In the genomic region with DNA sequence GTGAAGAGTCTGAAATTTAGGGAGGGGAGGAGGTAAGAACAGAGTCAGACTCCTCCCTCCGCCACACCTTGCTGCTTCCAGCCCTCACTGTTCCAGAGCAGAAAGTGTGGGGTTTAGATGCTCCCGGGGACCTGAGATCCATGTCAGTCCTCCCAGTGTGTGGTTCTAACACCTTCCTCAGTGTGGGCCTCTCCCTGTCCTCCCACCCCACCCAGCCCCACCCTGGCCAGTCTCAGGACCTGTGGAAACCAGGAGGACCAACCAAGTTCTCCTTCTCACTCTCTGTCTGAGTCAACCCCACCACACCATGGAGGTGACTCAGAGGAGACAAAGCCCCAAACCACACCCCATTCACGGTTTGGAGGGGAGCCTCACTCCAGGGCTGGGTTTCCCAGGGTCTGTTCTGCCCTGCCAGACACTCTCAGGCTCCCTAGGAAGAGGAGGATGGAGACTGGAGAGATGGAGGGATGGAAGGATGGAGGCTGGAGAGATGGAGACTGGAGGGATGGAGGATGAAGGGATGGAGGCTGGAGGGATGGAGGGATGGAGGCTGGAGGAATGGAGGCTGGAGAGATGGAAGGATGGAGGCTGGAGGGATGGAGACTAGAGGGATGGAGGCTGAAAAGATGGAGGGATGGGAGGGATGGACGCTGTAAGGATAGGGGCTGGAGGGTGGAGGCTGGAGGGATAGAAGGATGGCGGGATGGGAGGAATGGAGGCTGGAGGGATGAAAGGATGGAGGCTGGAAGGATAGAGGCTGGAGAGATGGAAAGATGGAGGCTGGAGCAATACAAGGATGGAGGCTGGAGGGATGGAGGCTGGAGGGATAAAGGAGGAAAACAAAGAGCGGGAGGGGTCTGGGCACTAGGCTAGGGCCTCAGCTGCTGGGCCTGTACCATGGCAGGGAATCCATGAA, we compare ENCODE assay signal across 8 cellular contexts.
DNase-seq lines count a peak whose midpoint lies in the region; ATAC-seq, FAIRE-seq and TF ChIP-seq lines count a peak whose summit lies in the region.

No MANE protein-coding gene starts in this region.

- H3K4me2 ChIP-seq in astrocyte (ENCODE audit: low read length): peak overlapping the region; percentile 8

- no peak overlapping the region for H3K4me3 ChIP-seq in astrocyte (ENCODE audit: insufficient read depth, low read depth, low read length)
- no peak overlapping the region for H3K4me3 ChIP-seq in gastrocnemius medialis
- H3K4me3 ChIP-seq in colonic mucosa: no peak overlapping the region

- H3K9me3 Mint-ChIP-seq in HFFc6 (no peaks in the 10 kb centered on the region), astrocyte (ENCODE audit: unreplicated experiment) (peaks cover 3% of the 10 kb centered on the region), type B pancreatic cell (no peaks in the 10 kb centered on the region)

- no peaks in the 10 kb centered on the region for H3K36me3 Mint-ChIP-seq in HFFc6 (ENCODE audit: low read depth)
- H3K36me3 Mint-ChIP-seq in astrocyte (ENCODE audit: low read depth, unreplicated experiment): no peaks in the 10 kb centered on the region
- H3K36me3 Mint-ChIP-seq in type B pancreatic cell: no peaks in the 10 kb centered on the region

- TF ChIP-seq POLR2A in GM10847 (IDR thresholded peaks at IDR 0.05; ENCODE audit: extremely low read depth, insufficient read length) (peak; percentile 16), gastrocnemius medialis (IDR thresholded peaks at IDR 0.05) (no peak)

- no peak overlapping the region for H2AFZ ChIP-seq in astrocyte (ENCODE audit: low read depth, low read length)

- H3K4me1 ChIP-seq in astrocyte (ENCODE audit: insufficient read depth, low read length): peaks cover 41% of the 10 kb centered on the region
- no peaks in the 10 kb centered on the region for H3K4me1 ChIP-seq in gastrocnemius medialis
- H3K4me1 ChIP-seq in colonic mucosa: no peaks in the 10 kb centered on the region

- H3K9me3 ChIP-seq in astrocyte (ENCODE audit: insufficient read depth, low read depth, low read length) (no peaks in the 10 kb centered on the region), gastrocnemius medialis (no peaks in the 10 kb centered on the region), colonic mucosa (no peaks in the 10 kb centered on the region)

- FAIRE-seq in astrocyte (lab: Jason Lieb, UNC): no peak

- peak; percentile 15 for DNase-seq in HFFc6
- DNase-seq in T follicular helper cell (ENCODE audit: low read depth): peak; percentile 53
- peak; percentile 41 for DNase-seq in astrocyte (ENCODE audit: low read depth)
- peak; percentile 60 for DNase-seq in stimulated activated CD8-positive, alpha-beta memory T cell treated with anti-CD3 and anti-CD28 coated beads, Interleukin-4, amount 100 ng/mL, for 24 hours (ENCODE audit: low read depth)
- DNase-seq in gastrocnemius medialis: no peak
- no peak for DNase-seq in colonic mucosa
- DNase-seq in type B pancreatic cell (ENCODE audit: extremely low spot score, unreplicated experiment): no peak

- no peak for TF ChIP-seq CTCF in HFFc6 (IDR thresholded peaks at IDR 0.05)
- TF ChIP-seq CTCF in astrocyte (IDR thresholded peaks at IDR 0.05; ENCODE audit: insufficient read depth, low read depth, low read length): no peak
- TF ChIP-seq CTCF in gastrocnemius medialis (IDR thresholded peaks at IDR 0.05 in 4 of 5, conservative IDR thresholded peaks at IDR 0.05 in 1 of 5): no peak
- no peak for TF ChIP-seq CTCF in colonic mucosa (IDR thresholded peaks at IDR 0.05)
- no peak for TF ChIP-seq CTCF in type B pancreatic cell (conservative IDR thresholded peaks at IDR 0.05)

- no peaks in the 10 kb centered on the region for H4K20me1 ChIP-seq in astrocyte (ENCODE audit: insufficient read depth, low read length)

- H3K4me3 Mint-ChIP-seq in HFFc6: no peak overlapping the region
- H3K4me3 Mint-ChIP-seq in astrocyte (ENCODE audit: unreplicated experiment): no peak overlapping the region
- H3K4me3 Mint-ChIP-seq in type B pancreatic cell: no peak overlapping the region

- in situ Hi-C loops in gastrocnemius medialis (cut with MboI; ENCODE audit: low sequenced_read_pairs in 4 of 4): no loop called here

- no peak for ATAC-seq in gastrocnemius medialis

- H3K27me3 ChIP-seq in astrocyte (ENCODE audit: insufficient read depth, low read length) (peaks cover 3% of the 10 kb centered on the region), gastrocnemius medialis (no peaks in the 10 kb centered on the region), colonic mucosa (no peaks in the 10 kb centered on the region)

- H3K4me1 Mint-ChIP-seq in HFFc6 (ENCODE audit: low read depth) (peaks cover 32% of the 10 kb centered on the region), astrocyte (ENCODE audit: low read depth, unreplicated experiment) (peaks cover 16% of the 10 kb centered on the region), type B pancreatic cell (ENCODE audit: unreplicated experiment) (no peaks in the 10 kb centered on the region)

- peak overlapping the region; percentile 64 for H3K27ac ChIP-seq in astrocyte (ENCODE audit: low read depth, low read length)
- H3K27ac ChIP-seq in gastrocnemius medialis: no peak overlapping the region
- no peak overlapping the region for H3K27ac ChIP-seq in colonic mucosa

- peaks cover 7% of the 10 kb centered on the region for H3K27me3 Mint-ChIP-seq in HFFc6 (ENCODE audit: insufficient read depth)
- peaks cover 14% of the 10 kb centered on the region for H3K27me3 Mint-ChIP-seq in astrocyte (ENCODE audit: low read depth, unreplicated experiment)
- peaks cover 15% of the 10 kb centered on the region for H3K27me3 Mint-ChIP-seq in type B pancreatic cell

- H3K36me3 ChIP-seq in astrocyte (ENCODE audit: insufficient read depth, low read length) (no peaks in the 10 kb centered on the region), gastrocnemius medialis (no peaks in the 10 kb centered on the region), colonic mucosa (no peaks in the 10 kb centered on the region)

- H3K27ac Mint-ChIP-seq in HFFc6: no peak overlapping the region
- no peak overlapping the region for H3K27ac Mint-ChIP-seq in astrocyte (ENCODE audit: unreplicated experiment)
- no peak overlapping the region for H3K27ac Mint-ChIP-seq in type B pancreatic cell

- peak overlapping the region; percentile 72 for H3K9ac ChIP-seq in astrocyte (ENCODE audit: low read length)
- no peak overlapping the region for H3K9ac ChIP-seq in colonic mucosa (ENCODE audit: low read depth in 2 of 2, low read length in 2 of 2)

- intact Hi-C loops in gastrocnemius medialis (cut with DNase I; ENCODE audit: low total_unique reads) (no loop called here), colonic mucosa (cut with DNase I) (no loop called here)

- no peaks in the 10 kb centered on the region for H3K79me2 ChIP-seq in astrocyte (ENCODE audit: insufficient read depth, low read length)

Comparison
In these comparisons a context has a peak if more than half of its experiments do, and no peak if none do; other contexts are left out.
1. DNase-seq: peak in HFFc6 (single experiment), T follicular helper cell (single experiment), astrocyte (single experiment) and stimulated activated CD8-positive, alpha-beta memory T cell treated with anti-CD3 and anti-CD28 coated beads, Interleukin-4, amount 100 ng/mL, for 24 hours (single experiment); none in gastrocnemius medialis (0 of 2), colonic mucosa (single experiment) and type B pancreatic cell (single experiment).